27 cellular contexts compared by ENCODE assay signal in genomic region chr1:39700348-39700747, GRCh38. TPM values are rescaled to one million over a fixed set of nuclear protein-coding genes. Genes with fewer than 3 reads are reported as not detected.
"Had no signal": no experiment of that assay in that cellular context is flagged by ENCODE, and none has a peak within 500 bp of the region (broad histone marks: within the 10 kb centered on the region; RNA-seq: fewer than 3 reads in every experiment).

No MANE protein-coding gene starts in this region.

- H3K27ac ChIP-seq: brain microvascular endothelial cell, cardiac muscle cell, RWPE1, SJCRH30 had no signal

- FAIRE-seq: astrocyte had no signal

- H3K4me3 Mint-ChIP-seq: activated CD4-positive, alpha-beta memory T cell treated with anti-CD3 and anti-CD28 coated beads for 36 hours; activated CD4-positive, alpha-beta T cell treated with anti-CD3 and anti-CD28 coated beads, Interleukin-2, amount 10 ng/mL, durations not matched to agents 7 days and 5 days; activated naive CD8-positive, alpha-beta T cell treated with anti-CD3 and anti-CD28 coated beads, Interleukin-2, amount 50 U/mL, for 24 hours; activated T-cell treated with anti-CD3 and anti-CD28 coated beads, Interleukin-2, amount 50 U/mL, for 24 hours; activated T-helper 1 cell treated with anti-CD3 and anti-CD28 coated beads, Interleukin-12 subunit alpha, Interleukin-12 subunit beta, Interleukin-2, Interleukin-4 antibody, amounts not matched to agents 30 ng/mL and 10 ng/mL and 1 ng/mL, durations not matched to agents 14 hours and 24 hours and 36 hours had no signal

- H3K9ac ChIP-seq: SK-N-SH had no signal

- H3K27me3 ChIP-seq: SJCRH30 had no signal

- H3K27ac Mint-ChIP-seq: activated CD4-positive, alpha-beta memory T cell treated with anti-CD3 and anti-CD28 coated beads for 36 hours; activated CD4-positive, alpha-beta T cell treated with anti-CD3 and anti-CD28 coated beads, Interleukin-2, amount 10 ng/mL, durations not matched to agents 7 days and 5 days; activated naive CD4-positive, alpha-beta T cell treated with anti-CD3 and anti-CD28 coated beads, Interleukin-2, amount 50 U/mL, for 72 hours; activated naive CD8-positive, alpha-beta T cell treated with anti-CD3 and anti-CD28 coated beads, Interleukin-2, amount 50 U/mL, for 24 hours; activated T-cell treated with anti-CD3 and anti-CD28 coated beads, Interleukin-2, amount 50 U/mL, for 24 hours; activated T-helper 1 cell treated with anti-CD3 and anti-CD28 coated beads, Interleukin-12 subunit alpha, Interleukin-12 subunit beta, Interleukin-2, Interleukin-4 antibody, amounts not matched to agents 30 ng/mL and 10 ng/mL and 1 ng/mL, durations not matched to agents 14 hours and 24 hours and 36 hours had no signal

- H3K4me3 ChIP-seq: cardiac muscle cell, SJCRH30 had no signal

- ATAC-seq: activated naive CD4-positive, alpha-beta T cell treated with anti-CD3 and anti-CD28 coated beads, Interleukin-2, amount 50 U/mL, for 72 hours; activated naive CD8-positive, alpha-beta T cell treated with anti-CD3 and anti-CD28 coated beads, Interleukin-2, amount 50 U/mL, for 24 hours; Panc1 had no signal

- H3K9me3 Mint-ChIP-seq: activated CD4-positive, alpha-beta memory T cell treated with anti-CD3 and anti-CD28 coated beads for 36 hours; activated CD4-positive, alpha-beta T cell treated with anti-CD3 and anti-CD28 coated beads, Interleukin-2, amount 10 ng/mL, durations not matched to agents 7 days and 5 days; activated naive CD4-positive, alpha-beta T cell treated with anti-CD3 and anti-CD28 coated beads, Interleukin-2, amount 50 U/mL, for 72 hours; activated naive CD8-positive, alpha-beta T cell treated with anti-CD3 and anti-CD28 coated beads, Interleukin-2, amount 50 U/mL, for 24 hours; activated T-cell treated with anti-CD3 and anti-CD28 coated beads, Interleukin-2, amount 50 U/mL, for 24 hours; activated T-helper 1 cell treated with anti-CD3 and anti-CD28 coated beads, Interleukin-12 subunit alpha, Interleukin-12 subunit beta, Interleukin-2, Interleukin-4 antibody, amounts not matched to agents 30 ng/mL and 10 ng/mL and 1 ng/mL, durations not matched to agents 14 hours and 24 hours and 36 hours had no signal

- DNase-seq: activated CD4-positive, alpha-beta memory T cell treated with anti-CD3 and anti-CD28 coated beads for 36 hours; activated CD4-positive, alpha-beta T cell treated with anti-CD3 and anti-CD28 coated beads, Interleukin-2, amount 10 ng/mL, durations not matched to agents 7 days and 5 days; activated CD4-positive, CD25-positive, alpha-beta regulatory T cell; activated effector memory CD4-positive, alpha-beta T cell treated with Interleukin-2 at 50 U/mL for 16 hours; activated naive CD4-positive, alpha-beta T cell treated with Interleukin-2 at 50 U/mL for 16 hours; activated naive CD8-positive, alpha-beta T cell treated with anti-CD3 and anti-CD28 coated beads, Interleukin-2, amount 50 U/mL, for 24 hours; activated T-cell treated with anti-CD3 and anti-CD28 coated beads, Interleukin-2, amount 50 U/mL, for 24 hours; amniotic stem cell; cerebellar nuclear complex; Kasumi-1; KBM-7; NCI-H1436 treated with DMSO at 0.1 percent for 48 hours; NCI-H187; NCI-H2081; NK-92 treated with Interleukin-12 subunit alpha and Interleukin-12 subunit beta, amount 100 ng/mL, for 24 hours; OCI-M1; SK-N-SH; SW 1271 had no signal

- H3K36me3 Mint-ChIP-seq: activated CD4-positive, alpha-beta memory T cell treated with anti-CD3 and anti-CD28 coated beads for 36 hours; activated naive CD4-positive, alpha-beta T cell treated with anti-CD3 and anti-CD28 coated beads, Interleukin-2, amount 50 U/mL, for 72 hours had no signal

- H3K4me2 ChIP-seq: SK-N-SH had no signal

- H3K9me3 ChIP-seq: SJCRH30, SK-N-SH had no signal

- H3K36me3 ChIP-seq: brain microvascular endothelial cell, cardiac muscle cell, SJCRH30 had no signal

- H3K4me1 Mint-ChIP-seq: activated CD4-positive, alpha-beta T cell treated with anti-CD3 and anti-CD28 coated beads, Interleukin-2, amount 10 ng/mL, durations not matched to agents 7 days and 5 days; activated naive CD8-positive, alpha-beta T cell treated with anti-CD3 and anti-CD28 coated beads, Interleukin-2, amount 50 U/mL, for 24 hours had no signal

RNA-seq across cellular contexts. Expression of gene NT5C1A, which starts 28.4 kb away (rescaled TPM):
- total RNA-seq: activated CD4-positive, alpha-beta memory T cell treated with anti-CD3 and anti-CD28 coated beads for 36 hours; activated CD4-positive, alpha-beta T cell treated with anti-CD3 and anti-CD28 coated beads, Interleukin-2, amount 10 ng/mL, durations not matched to agents 7 days and 5 days; activated CD8-positive, alpha-beta memory T cell treated with anti-CD3 and anti-CD28 coated beads for 36 hours; cardiac muscle cell had no signal
